Comparison of ENCODE assay signal across 5 cellular contexts in the genomic region with DNA sequence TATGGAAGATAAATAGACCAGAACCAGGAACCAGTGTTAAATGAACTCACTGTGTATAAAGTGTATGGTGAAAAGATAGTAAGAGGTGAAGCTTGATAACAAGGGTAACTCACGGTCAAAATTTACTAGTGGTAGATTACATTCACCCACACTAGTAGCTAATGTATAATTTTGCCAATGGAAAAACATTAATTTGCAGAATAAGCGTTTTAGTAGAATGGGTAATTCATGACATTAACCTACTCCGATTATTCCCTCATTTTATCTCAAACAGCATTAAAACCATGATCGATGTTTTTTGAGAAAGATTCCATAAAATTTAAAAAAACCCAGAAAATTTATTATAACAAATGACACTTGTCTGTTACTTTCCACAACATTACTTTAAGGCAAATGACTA.
TF ChIP-seq lines count a peak whose summit lies in the region.

No MANE protein-coding gene starts in this region.

TF ChIP-seq in HepG2, 621 proteins besides CTCF, POLR2A, EP300 and RAD21 (continues in another document):
- TF ChIP-seq, protein P1, sequence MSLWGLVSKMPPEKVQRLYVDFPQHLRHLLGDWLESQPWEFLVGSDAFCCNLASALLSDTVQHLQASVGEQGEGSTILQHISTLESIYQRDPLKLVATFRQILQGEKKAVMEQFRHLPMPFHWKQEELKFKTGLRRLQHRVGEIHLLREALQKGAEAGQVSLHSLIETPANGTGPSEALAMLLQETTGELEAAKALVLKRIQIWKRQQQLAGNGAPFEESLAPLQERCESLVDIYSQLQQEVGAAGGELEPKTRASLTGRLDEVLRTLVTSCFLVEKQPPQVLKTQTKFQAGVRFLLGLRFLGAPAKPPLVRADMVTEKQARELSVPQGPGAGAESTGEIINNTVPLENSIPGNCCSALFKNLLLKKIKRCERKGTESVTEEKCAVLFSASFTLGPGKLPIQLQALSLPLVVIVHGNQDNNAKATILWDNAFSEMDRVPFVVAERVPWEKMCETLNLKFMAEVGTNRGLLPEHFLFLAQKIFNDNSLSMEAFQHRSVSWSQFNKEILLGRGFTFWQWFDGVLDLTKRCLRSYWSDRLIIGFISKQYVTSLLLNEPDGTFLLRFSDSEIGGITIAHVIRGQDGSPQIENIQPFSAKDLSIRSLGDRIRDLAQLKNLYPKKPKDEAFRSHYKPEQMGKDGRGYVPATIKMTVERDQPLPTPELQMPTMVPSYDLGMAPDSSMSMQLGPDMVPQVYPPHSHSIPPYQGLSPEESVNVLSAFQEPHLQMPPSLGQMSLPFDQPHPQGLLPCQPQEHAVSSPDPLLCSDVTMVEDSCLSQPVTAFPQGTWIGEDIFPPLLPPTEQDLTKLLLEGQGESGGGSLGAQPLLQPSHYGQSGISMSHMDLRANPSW (CRISPR knock-in tag; IDR thresholded peaks at IDR 0.05; ENCODE audit: borderline replicate concordance): no peak
- TF ChIP-seq CHCHD3 (CRISPR knock-in tag; IDR thresholded peaks at IDR 0.05): no peak
- TF ChIP-seq HNRNPH1 (optimal IDR thresholded peaks at IDR 0.05; ENCODE audit: low read depth, low read length): no peak
- TF ChIP-seq GFI1 (CRISPR knock-in tag; IDR thresholded peaks at IDR 0.05; ENCODE audit: borderline replicate concordance): no peak
- no peak for TF ChIP-seq ZNF274 (CRISPR knock-in tag; IDR thresholded peaks at IDR 0.05)
- TF ChIP-seq NR2F6 (IDR thresholded peaks at IDR 0.05): no peak
- TF ChIP-seq NR2F6 (CRISPR knock-in tag; IDR thresholded peaks at IDR 0.05): no peak
- no peak for TF ChIP-seq ZNF121 (CRISPR knock-in tag; IDR thresholded peaks at IDR 0.05)
- TF ChIP-seq POGZ (CRISPR knock-in tag; IDR thresholded peaks at IDR 0.05): no peak
- no peak for TF ChIP-seq ZNF12 (CRISPR knock-in tag; IDR thresholded peaks at IDR 0.05)
- no peak for TF ChIP-seq ZNF737 (CRISPR knock-in tag; IDR thresholded peaks at IDR 0.05; ENCODE audit: borderline replicate concordance)
- TF ChIP-seq ZNF20 (CRISPR knock-in tag; IDR thresholded peaks at IDR 0.05): no peak
- peak; percentile 34 to 63; a peak in 3 of 4 replicates for TF ChIP-seq MAFK (conservative IDR thresholded peaks at IDR 0.05 in 1 of 2, IDR thresholded peaks at IDR 0.05 in 1 of 2; ENCODE audit: low read length in 2 of 2)
- TF ChIP-seq MAFF (IDR thresholded peaks at IDR 0.05; ENCODE audit: low read depth, low read length): peak; percentile 25; the same call in 1 of the 2 replicates
- TF ChIP-seq ERF (CRISPR knock-in tag; IDR thresholded peaks at IDR 0.05): no peak

TF ChIP-seq in A549, 52 proteins besides CTCF, POLR2A, EP300 and RAD21:
- peak; percentile 51 for TF ChIP-seq MAFK (IDR thresholded peaks at IDR 0.05; ENCODE audit: partially characterized antibody)
- TF ChIP-seq HOXA7 (CRISPR knock-in tag; IDR thresholded peaks at IDR 0.05): no peak
TF ChIP-seq in A549: peak in this region for 1.

TF ChIP-seq in IMR-90, 13 proteins besides CTCF, POLR2A, EP300 and RAD21:
- TF ChIP-seq MAFK (IDR thresholded peaks at IDR 0.05; ENCODE audit: low read depth, low read length) (peak; percentile 73), RFX5 (IDR thresholded peaks at IDR 0.05; ENCODE audit: low read depth, low read length) (no peak)
- TF ChIP-seq, protein P2, sequence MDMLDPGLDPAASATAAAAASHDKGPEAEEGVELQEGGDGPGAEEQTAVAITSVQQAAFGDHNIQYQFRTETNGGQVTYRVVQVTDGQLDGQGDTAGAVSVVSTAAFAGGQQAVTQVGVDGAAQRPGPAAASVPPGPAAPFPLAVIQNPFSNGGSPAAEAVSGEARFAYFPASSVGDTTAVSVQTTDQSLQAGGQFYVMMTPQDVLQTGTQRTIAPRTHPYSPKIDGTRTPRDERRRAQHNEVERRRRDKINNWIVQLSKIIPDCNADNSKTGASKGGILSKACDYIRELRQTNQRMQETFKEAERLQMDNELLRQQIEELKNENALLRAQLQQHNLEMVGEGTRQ (IDR thresholded peaks at IDR 0.05; ENCODE audit: low read depth, low read length): no peak

TF ChIP-seq in K562, 482 proteins besides CTCF, POLR2A, EP300 and RAD21:
- TF ChIP-seq FOXJ3 (CRISPR knock-in tag; IDR thresholded peaks at IDR 0.05) (no peak), ZNF384 (IDR thresholded peaks at IDR 0.05; ENCODE audit: low read depth, low read length) (no peak), MAFG (tag; conservative IDR thresholded peaks at IDR 0.05) (0 out of 2 replicates have a peak, but pooled peaks have one; percentile 19), MAFF (IDR thresholded peaks at IDR 0.05; ENCODE audit: low read length) (0 out of 2 replicates have a peak, but pooled peaks have one; percentile 6), MEIS2 (IDR thresholded peaks at IDR 0.05; ENCODE audit: partially characterized antibody) (no peak), NCOA1 (IDR thresholded peaks at IDR 0.05; ENCODE audit: low read depth) (no peak), FIP1L1 (IDR thresholded peaks at IDR 0.05; ENCODE audit: low read depth, low read length, poor library complexity, severe bottlenecking) (no peak), ZNF316 (IDR thresholded peaks at IDR 0.05) (peak; percentile 53), ZNF583 (CRISPR knock-in tag; IDR thresholded peaks at IDR 0.05) (no peak)
- TF ChIP-seq, protein P3, sequence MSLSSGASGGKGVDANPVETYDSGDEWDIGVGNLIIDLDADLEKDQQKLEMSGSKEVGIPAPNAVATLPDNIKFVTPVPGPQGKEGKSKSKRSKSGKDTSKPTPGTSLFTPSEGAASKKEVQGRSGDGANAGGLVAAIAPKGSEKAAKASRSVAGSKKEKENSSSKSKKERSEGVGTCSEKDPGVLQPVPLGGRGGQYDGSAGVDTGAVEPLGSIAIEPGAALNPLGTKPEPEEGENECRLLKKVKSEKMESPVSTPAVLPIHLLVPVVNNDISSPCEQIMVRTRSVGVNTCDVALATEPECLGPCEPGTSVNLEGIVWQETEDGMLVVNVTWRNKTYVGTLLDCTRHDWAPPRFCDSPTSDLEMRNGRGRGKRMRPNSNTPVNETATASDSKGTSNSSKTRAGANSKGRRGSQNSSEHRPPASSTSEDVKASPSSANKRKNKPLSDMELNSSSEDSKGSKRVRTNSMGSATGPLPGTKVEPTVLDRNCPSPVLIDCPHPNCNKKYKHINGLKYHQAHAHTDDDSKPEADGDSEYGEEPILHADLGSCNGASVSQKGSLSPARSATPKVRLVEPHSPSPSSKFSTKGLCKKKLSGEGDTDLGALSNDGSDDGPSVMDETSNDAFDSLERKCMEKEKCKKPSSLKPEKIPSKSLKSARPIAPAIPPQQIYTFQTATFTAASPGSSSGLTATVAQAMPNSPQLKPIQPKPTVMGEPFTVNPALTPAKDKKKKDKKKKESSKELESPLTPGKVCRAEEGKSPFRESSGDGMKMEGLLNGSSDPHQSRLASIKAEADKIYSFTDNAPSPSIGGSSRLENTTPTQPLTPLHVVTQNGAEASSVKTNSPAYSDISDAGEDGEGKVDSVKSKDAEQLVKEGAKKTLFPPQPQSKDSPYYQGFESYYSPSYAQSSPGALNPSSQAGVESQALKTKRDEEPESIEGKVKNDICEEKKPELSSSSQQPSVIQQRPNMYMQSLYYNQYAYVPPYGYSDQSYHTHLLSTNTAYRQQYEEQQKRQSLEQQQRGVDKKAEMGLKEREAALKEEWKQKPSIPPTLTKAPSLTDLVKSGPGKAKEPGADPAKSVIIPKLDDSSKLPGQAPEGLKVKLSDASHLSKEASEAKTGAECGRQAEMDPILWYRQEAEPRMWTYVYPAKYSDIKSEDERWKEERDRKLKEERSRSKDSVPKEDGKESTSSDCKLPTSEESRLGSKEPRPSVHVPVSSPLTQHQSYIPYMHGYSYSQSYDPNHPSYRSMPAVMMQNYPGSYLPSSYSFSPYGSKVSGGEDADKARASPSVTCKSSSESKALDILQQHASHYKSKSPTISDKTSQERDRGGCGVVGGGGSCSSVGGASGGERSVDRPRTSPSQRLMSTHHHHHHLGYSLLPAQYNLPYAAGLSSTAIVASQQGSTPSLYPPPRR (CRISPR knock-in tag; IDR thresholded peaks at IDR 0.05; ENCODE audit: borderline replicate concordance): no peak
TF ChIP-seq in K562: peak in this region for 3.

TF ChIP-seq in HEK293T, 16 proteins besides CTCF, POLR2A, EP300 and RAD21:
- TF ChIP-seq FOXM1 (IDR thresholded peaks at IDR 0.05; ENCODE audit: borderline replicate concordance) (no peak), HDGF (IDR thresholded peaks at IDR 0.05; ENCODE audit: borderline replicate concordance) (no peak), ZNF384 (IDR thresholded peaks at IDR 0.05) (no peak), NFRKB (IDR thresholded peaks at IDR 0.05) (no peak), BHLHE40 (IDR thresholded peaks at IDR 0.05; ENCODE audit: borderline replicate concordance) (no peak), ARNT (IDR thresholded peaks at IDR 0.05) (no peak), ELF4 (IDR thresholded peaks at IDR 0.05) (no peak), SP1 (IDR thresholded peaks at IDR 0.05) (no peak)
- TF ChIP-seq, protein P4, sequence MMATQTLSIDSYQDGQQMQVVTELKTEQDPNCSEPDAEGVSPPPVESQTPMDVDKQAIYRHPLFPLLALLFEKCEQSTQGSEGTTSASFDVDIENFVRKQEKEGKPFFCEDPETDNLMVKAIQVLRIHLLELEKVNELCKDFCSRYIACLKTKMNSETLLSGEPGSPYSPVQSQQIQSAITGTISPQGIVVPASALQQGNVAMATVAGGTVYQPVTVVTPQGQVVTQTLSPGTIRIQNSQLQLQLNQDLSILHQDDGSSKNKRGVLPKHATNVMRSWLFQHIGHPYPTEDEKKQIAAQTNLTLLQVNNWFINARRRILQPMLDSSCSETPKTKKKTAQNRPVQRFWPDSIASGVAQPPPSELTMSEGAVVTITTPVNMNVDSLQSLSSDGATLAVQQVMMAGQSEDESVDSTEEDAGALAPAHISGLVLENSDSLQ (IDR thresholded peaks at IDR 0.05): no peak
